In the genomic region with DNA sequence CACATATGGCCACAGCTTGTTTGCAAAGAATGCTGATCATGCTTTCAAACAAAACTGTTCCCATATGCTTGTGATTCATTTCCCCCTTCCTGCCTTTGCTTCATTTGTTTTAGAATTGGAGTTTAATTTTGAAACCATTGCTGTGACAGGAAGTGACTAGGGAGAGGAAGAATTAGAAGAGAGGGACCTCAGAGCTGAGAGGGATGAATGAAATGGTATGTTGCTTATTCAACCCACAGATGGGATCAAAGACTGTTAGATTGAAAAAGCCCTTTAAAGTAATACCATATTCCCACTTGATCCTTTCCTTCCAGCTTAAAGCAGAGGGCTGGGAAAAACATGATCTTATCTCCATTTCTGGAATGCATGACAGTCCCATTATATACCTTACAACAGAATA, we compare ENCODE assay signal across 13 cellular contexts.
A peak's percentile ranks its signal among the peaks of the same experiment; 100 is the strongest.
DNase-seq lines count a peak whose midpoint lies in the region; ATAC-seq, FAIRE-seq and TF ChIP-seq lines count a peak whose summit lies in the region.
"Had no signal": no experiment of that assay in that cellular context is flagged by ENCODE, and none has a peak within 500 bp of the region (broad histone marks: within the 10 kb centered on the region; RNA-seq: fewer than 3 reads in every experiment).

No MANE protein-coding gene starts in this region.

- peaks cover 27% of the 10 kb centered on the region for H3K4me1 Mint-ChIP-seq in astrocyte (ENCODE audit: low read depth, unreplicated experiment)
- peaks cover 8% of the 10 kb centered on the region for H3K4me1 Mint-ChIP-seq in activated CD8-positive, alpha-beta memory T cell treated with anti-CD3 and anti-CD28 coated beads, Interleukin-2, amount 10 ng/mL, durations not matched to agents 7 days and 5 days
- H3K4me1 Mint-ChIP-seq: CD4-positive, CD25-positive, alpha-beta regulatory T cell had no signal

- H3K79me2 ChIP-seq in astrocyte (ENCODE audit: insufficient read depth, low read length) = no peaks in the 10 kb centered on the region

- FAIRE-seq in astrocyte (lab: Jason Lieb, UNC) = peak; percentile 99
- FAIRE-seq: GM12878 had no signal

- peak overlapping the region; percentile 40 for H3K27ac ChIP-seq in AG04450 (ENCODE audit: low read depth, low read length)
- H3K27ac ChIP-seq in astrocyte (ENCODE audit: low read depth, low read length) = peak overlapping the region; percentile 62

- no peak overlapping the region for H2AFZ ChIP-seq in astrocyte (ENCODE audit: low read depth, low read length)

- peak overlapping the region; percentile 47 for H3K4me2 ChIP-seq in astrocyte (ENCODE audit: low read length)

- no peak overlapping the region for H3K4me3 ChIP-seq in AG04450 (ENCODE audit: low read depth, low read length)
- no peak overlapping the region for H3K4me3 ChIP-seq in astrocyte (ENCODE audit: insufficient read depth, low read depth, low read length)
- H3K4me3 ChIP-seq: coronary artery, GM12878 had no signal

- ATAC-seq in HG03039 (IDR thresholded peaks at IDR 0.05; ENCODE audit: unreplicated experiment) (no peak), HG02678 (IDR thresholded peaks at IDR 0.05; ENCODE audit: unreplicated experiment) (no peak)
- ATAC-seq in activated CD8-positive, alpha-beta memory T cell treated with anti-CD3 and anti-CD28 coated beads, Interleukin-2, amount 10 ng/mL, durations not matched to agents 7 days and 5 days = no peak
- ATAC-seq: GM12878 had no signal

- H4K20me1 ChIP-seq in astrocyte (ENCODE audit: insufficient read depth, low read length) = no peaks in the 10 kb centered on the region

- H3K27ac Mint-ChIP-seq in astrocyte (ENCODE audit: unreplicated experiment) = peak overlapping the region; percentile 42
- H3K27ac Mint-ChIP-seq in activated CD8-positive, alpha-beta memory T cell treated with anti-CD3 and anti-CD28 coated beads, Interleukin-2, amount 10 ng/mL, durations not matched to agents 7 days and 5 days = no peak overlapping the region
- H3K27ac Mint-ChIP-seq: activated T-cell treated with anti-CD3 and anti-CD28 coated beads, Interleukin-2, amount 50 U/mL, for 24 hours; CD4-positive, CD25-positive, alpha-beta regulatory T cell had no signal

- POLR2A ChIA-PET in AG04450 (lab: Yijun Ruan, JAX) = interaction anchor here (1.4 kb wide), 1 partner anchor 19 kb away, joined by 7 read pairs; no protein-coding TSS in a partner anchor

- DNase-seq in AG04450 (ENCODE audit: low read depth, low spot score) (peak; percentile 69), HS-5 (ENCODE audit: low read depth) (peak; percentile 84), astrocyte (ENCODE audit: low read depth) (peak; percentile 91), iris pigment epithelial cell (ENCODE audit: low read depth) (peak; percentile 84), HuH-7 (ENCODE audit: low spot score) (no peak)
- DNase-seq in activated CD8-positive, alpha-beta memory T cell treated with anti-CD3 and anti-CD28 coated beads, Interleukin-2, amount 10 ng/mL, durations not matched to agents 7 days and 5 days = no peak
- DNase-seq: activated T-cell treated with anti-CD3 and anti-CD28 coated beads, Interleukin-2, amount 50 U/mL, for 24 hours; CD4-positive, CD25-positive, alpha-beta regulatory T cell; NCI-H524 treated with DMSO at 0.1 percent for 48 hours had no signal

- H3K27me3 ChIP-seq in AG04450 (ENCODE audit: control insufficient read depth, insufficient read depth, low read length) = no peaks in the 10 kb centered on the region
- no peaks in the 10 kb centered on the region for H3K27me3 ChIP-seq in astrocyte (ENCODE audit: insufficient read depth, low read length)

- H3K9me3 Mint-ChIP-seq in astrocyte (ENCODE audit: unreplicated experiment) = peaks cover 21% of the 10 kb centered on the region
- peaks cover 8% of the 10 kb centered on the region for H3K9me3 Mint-ChIP-seq in activated CD8-positive, alpha-beta memory T cell treated with anti-CD3 and anti-CD28 coated beads, Interleukin-2, amount 10 ng/mL, durations not matched to agents 7 days and 5 days (ENCODE audit: low read depth)

- TF ChIP-seq CTCF in AG04450 (IDR thresholded peaks at IDR 0.05; ENCODE audit: low read depth, low read length) (no peak), astrocyte (IDR thresholded peaks at IDR 0.05; ENCODE audit: insufficient read depth, low read depth, low read length) (no peak)

- no peak overlapping the region for H3K9ac ChIP-seq in astrocyte (ENCODE audit: low read length)

- H3K9me3 ChIP-seq in AG04450 (ENCODE audit: control insufficient read depth, insufficient read depth, low read length) (peaks cover 7% of the 10 kb centered on the region), astrocyte (ENCODE audit: insufficient read depth, low read depth, low read length) (peaks cover 9% of the 10 kb centered on the region)

- H3K27me3 Mint-ChIP-seq in astrocyte (ENCODE audit: low read depth, unreplicated experiment) = no peaks in the 10 kb centered on the region
- peaks cover 14% of the 10 kb centered on the region for H3K27me3 Mint-ChIP-seq in activated CD8-positive, alpha-beta memory T cell treated with anti-CD3 and anti-CD28 coated beads, Interleukin-2, amount 10 ng/mL, durations not matched to agents 7 days and 5 days

- H3K4me1 ChIP-seq in astrocyte (ENCODE audit: insufficient read depth, low read length) = peaks cover 12% of the 10 kb centered on the region

- CTCF ChIA-PET in AG04450 (lab: Charles Lee) = interaction anchor here (0.7 to 1.0 kb wide), 3 partner anchors 78 to 130 kb away, joined by 3 to 5 read pairs (median 4); no protein-coding TSS in a partner anchor
- CTCF ChIA-PET in activated CD8-positive, alpha-beta memory T cell treated with anti-CD3 and anti-CD28 coated beads, Interleukin-2, amount 10 ng/mL, durations not matched to agents 7 days and 5 days (lab: Charles Lee) = no interaction called here

- H3K36me3 Mint-ChIP-seq in astrocyte (ENCODE audit: low read depth, unreplicated experiment) = peaks cover 5% of the 10 kb centered on the region
- no peaks in the 10 kb centered on the region for H3K36me3 Mint-ChIP-seq in activated CD8-positive, alpha-beta memory T cell treated with anti-CD3 and anti-CD28 coated beads, Interleukin-2, amount 10 ng/mL, durations not matched to agents 7 days and 5 days
- H3K36me3 Mint-ChIP-seq: CD4-positive, CD25-positive, alpha-beta regulatory T cell had no signal

- no peaks in the 10 kb centered on the region for H3K36me3 ChIP-seq in astrocyte (ENCODE audit: insufficient read depth, low read length)

- no peak overlapping the region for H3K4me3 Mint-ChIP-seq in astrocyte (ENCODE audit: unreplicated experiment)
- no peak overlapping the region for H3K4me3 Mint-ChIP-seq in activated CD8-positive, alpha-beta memory T cell treated with anti-CD3 and anti-CD28 coated beads, Interleukin-2, amount 10 ng/mL, durations not matched to agents 7 days and 5 days
- H3K4me3 Mint-ChIP-seq: activated T-cell treated with anti-CD3 and anti-CD28 coated beads, Interleukin-2, amount 50 U/mL, for 24 hours; CD4-positive, CD25-positive, alpha-beta regulatory T cell had no signal

Comparison
In these comparisons a context has a peak if more than half of its experiments do, and no peak if none do; other contexts are left out.
1. DNase-seq: peak in AG04450 (single experiment), HS-5 (single experiment), astrocyte (single experiment) and iris pigment epithelial cell (single experiment); none in HuH-7 (single experiment) and activated CD8-positive, alpha-beta memory T cell treated with anti-CD3 and anti-CD28 coated beads, Interleukin-2, amount 10 ng/mL, durations not matched to agents 7 days and 5 days (single experiment).